32 cellular contexts compared by ENCODE assay signal in the genomic region with DNA sequence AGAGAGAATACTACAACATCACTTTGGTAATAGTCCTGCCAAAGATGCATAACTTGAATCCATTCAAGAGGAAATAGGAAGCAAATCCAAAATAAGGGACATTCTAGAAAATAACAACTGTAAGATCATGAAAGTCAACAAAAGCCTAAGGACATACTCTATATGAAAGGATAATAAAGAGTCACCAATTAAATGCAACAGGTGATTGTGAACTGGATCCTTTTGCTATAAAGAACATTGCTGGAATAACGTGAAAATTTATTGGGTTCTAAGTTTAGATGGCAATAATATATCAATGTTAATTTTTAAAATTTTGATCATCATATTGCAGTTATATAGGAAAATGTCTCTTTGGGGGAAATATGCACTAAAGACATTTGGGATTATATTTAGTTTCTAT. TPM values are rescaled to one million over a fixed set of nuclear protein-coding genes. Genes with fewer than 3 reads are reported as not detected.
"Had no signal": no experiment of that assay in that cellular context is flagged by ENCODE, and none has a peak within 500 bp of the region (broad histone marks: within the 10 kb centered on the region; RNA-seq: fewer than 3 reads in every experiment).

No MANE protein-coding gene starts in this region.

- H3K27me3 ChIP-seq: esophagus squamous epithelium had no signal

- DNase-seq: colonic mucosa; cortex of kidney; effector CD8-positive, alpha-beta T cell; effector memory CD8-positive, alpha-beta T cell; endodermal cell; esophagus squamous epithelium; foreskin fibroblast; foreskin melanocyte; gastrocnemius medialis; glutamatergic neuron; head of caudate nucleus; heart right ventricle; hippocampal formation; left cardiac atrium; left lung; left ventricle myocardium superior; lower lobe of right lung; mesenchymal stem cell; mucosa of descending colon; naive B cell had no signal

- ATAC-seq: effector memory CD8-positive, alpha-beta T cell; esophagus mucosa; gastrocnemius medialis; heart right ventricle; left cardiac atrium; left lung; left ventricle myocardium superior; lower lobe of right lung; mucosa of descending colon had no signal

- H3K4me1 ChIP-seq: colonic mucosa, esophagus squamous epithelium, gastrocnemius medialis, heart right ventricle, left lung, lower lobe of right lung had no signal

- H3K4me3 ChIP-seq: colonic mucosa, esophagus squamous epithelium, gastrocnemius medialis, heart right ventricle, left lung, lower lobe of right lung, mucosa of descending colon had no signal

- H3K36me3 ChIP-seq: colonic mucosa, esophagus squamous epithelium, gastrocnemius medialis, heart right ventricle, left lung, lower lobe of right lung had no signal

- H3K9me3 ChIP-seq: colonic mucosa, esophagus squamous epithelium, gastrocnemius medialis, heart right ventricle, left lung, lower lobe of right lung, mucosa of descending colon had no signal

- FAIRE-seq: endometrium, islet of Langerhans, keratinocyte had no signal

- H3K27ac ChIP-seq: colonic mucosa, epithelial cell of prostate, esophagus squamous epithelium, gastrocnemius medialis, heart right ventricle, left lung, lower lobe of right lung had no signal

RNA-seq across cellular contexts. Expression of gene TCEAL5, which starts 41.7 kb away (rescaled TPM):
- total RNA-seq: dermis microvascular lymphatic vessel endothelial cell, esophagus mucosa, gastrocnemius medialis, glomerular endothelial cell, left lung, lower leg skin, lower lobe of right lung, lung microvascular endothelial cell, mesenteric fat pad, mesothelial cell of epicardium, myocyte had no signal
- polyA plus RNA-seq: keratinocyte had no signal
